In the genomic region with DNA sequence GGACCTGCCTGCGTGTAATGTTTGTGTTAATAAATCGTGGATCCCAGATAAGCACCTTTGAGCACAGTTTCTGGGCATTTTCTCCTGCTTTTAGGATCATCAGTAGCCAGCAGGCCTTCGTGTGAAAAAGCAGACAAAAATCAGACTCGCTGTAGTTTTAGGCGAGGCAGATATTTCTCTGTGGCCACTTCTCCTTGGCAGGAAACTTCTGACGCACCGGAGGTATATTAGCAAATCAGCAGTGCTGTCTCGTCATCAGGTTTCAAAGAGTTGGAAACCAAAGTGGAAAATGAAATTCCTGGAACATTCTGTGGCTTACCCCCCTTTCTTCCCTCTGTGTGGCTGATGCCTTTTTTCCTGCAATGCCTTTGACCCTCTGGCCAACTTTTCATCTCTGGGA, we compare ENCODE assay signal across 16 cellular contexts.
DNase-seq lines count a peak whose midpoint lies in the region; ATAC-seq, FAIRE-seq and TF ChIP-seq lines count a peak whose summit lies in the region.
"Had no signal": no experiment of that assay in that cellular context is flagged by ENCODE, and none has a peak within 500 bp of the region (broad histone marks: within the 10 kb centered on the region; RNA-seq: fewer than 3 reads in every experiment).

No MANE protein-coding gene starts in this region.

- intact Hi-C loops in PC-3 (cut with micrococcal nuclease) = loop anchor here (2.0 kb wide), 1 partner anchor 64 kb away; no protein-coding TSS in a partner anchor
- intact Hi-C loops in naive thymus-derived CD4-positive, alpha-beta T cell (cut with micrococcal nuclease) = no loop called here
- intact Hi-C loops in testis (cut with DNase I; ENCODE audit: low total_unique reads) = no loop called here
- intact Hi-C loops in kidney (cut with DNase I) = no loop called here

- no peak overlapping the region for H2AFZ ChIP-seq in PC-3 (ENCODE audit: low read length)

- H3K4me3 ChIP-seq in PC-3 (ENCODE audit: low read length) = no peak overlapping the region
- no peak overlapping the region for H3K4me3 ChIP-seq in cardiac fibroblast (replicated peaks in 1 of 2; ENCODE audit: low read depth in 2 of 2, low read length in 2 of 2)
- H3K4me3 ChIP-seq in naive thymus-derived CD4-positive, alpha-beta T cell (ENCODE audit: low read length) = no peak overlapping the region
- H3K4me3 ChIP-seq in testis = no peak overlapping the region
- H3K4me3 ChIP-seq in kidney (ENCODE audit: low read length in 2 of 2) = no peak overlapping the region

- 57 to 60% methylated on average over 8 of the region's 8 CpGs for WGBS in testis, 2 donors

- H3K27ac ChIP-seq in PC-3 (ENCODE audit: low read length) = peak overlapping the region; percentile 99
- H3K27ac ChIP-seq in naive thymus-derived CD4-positive, alpha-beta T cell (ENCODE audit: low read depth, low read length) = no peak overlapping the region
- H3K27ac ChIP-seq in testis = peak overlapping the region; percentile 52 to 82
- no peak overlapping the region for H3K27ac ChIP-seq in kidney (ENCODE audit: low read depth in 2 of 2, low read length in 2 of 2)
- H3K27ac ChIP-seq: HL-60 had no signal

- BruUV-seq in PC-3 (replicated peaks; lab: Mats Ljungman, UMichigan) = no TSS peak

- H3K4me3 Mint-ChIP-seq in naive thymus-derived CD4-positive, alpha-beta T cell = peak overlapping the region in 1 of 10 donors; percentile 35
- no peak overlapping the region for H3K4me3 Mint-ChIP-seq in stimulated activated naive B cell treated with anti-CD40 and anti-IgM and Interleukin-4, amounts not matched to agents 10 μg/mL and 1 μg/mL and 100 μg/mL, for 72 hours
- H3K4me3 Mint-ChIP-seq: activated B cell treated with CpG ODN at 0.5 μM for 24 hours; activated naive CD4-positive, alpha-beta T cell treated with anti-CD3 and anti-CD28 coated beads, Interleukin-2, amount 10 ng/mL, durations not matched to agents 7 days and 5 days; HFFc6 had no signal

- H3K9ac ChIP-seq in PC-3 (ENCODE audit: low read length) (peak overlapping the region; percentile 85), kidney (ENCODE audit: low read length in 2 of 2) (no peak overlapping the region)

- H3K9me3 ChIP-seq in PC-3 (ENCODE audit: low read length) = no peaks in the 10 kb centered on the region
- H3K9me3 ChIP-seq in naive thymus-derived CD4-positive, alpha-beta T cell (ENCODE audit: control insufficient read depth in 2 of 3, low read length in 3 of 3) = no peaks in the 10 kb centered on the region
- H3K9me3 ChIP-seq in testis = no peaks in the 10 kb centered on the region
- H3K9me3 ChIP-seq in kidney (ENCODE audit: control insufficient read depth in 1 of 2, low read length in 2 of 2) = no peaks in the 10 kb centered on the region

- peaks cover 0 to 16% (median 3%) of the 10 kb centered on the region in 5 donors for H3K36me3 Mint-ChIP-seq in naive thymus-derived CD4-positive, alpha-beta T cell
- no peaks in the 10 kb centered on the region for H3K36me3 Mint-ChIP-seq in stimulated activated naive B cell treated with anti-CD40 and anti-IgM and Interleukin-4, amounts not matched to agents 10 μg/mL and 1 μg/mL and 100 μg/mL, for 72 hours

- peaks cover 27 to 87% (median 69%) of the 10 kb centered on the region in 7 donors for H3K4me1 Mint-ChIP-seq in naive thymus-derived CD4-positive, alpha-beta T cell
- H3K4me1 Mint-ChIP-seq in stimulated activated naive B cell treated with anti-CD40 and anti-IgM and Interleukin-4, amounts not matched to agents 10 μg/mL and 1 μg/mL and 100 μg/mL, for 72 hours = peaks cover 22 to 39% of the 10 kb centered on the region in 2 donors

- peaks cover 4% of the 10 kb centered on the region for H3F3A ChIP-seq in PC-3 (ENCODE audit: low read length, unreplicated experiment)

- FAIRE-seq in kidney (lab: Jason Lieb, UNC) = no peak

- H4K20me1 ChIP-seq in PC-3 (ENCODE audit: low read length) = no peaks in the 10 kb centered on the region

- no peaks in the 10 kb centered on the region for H3K27me3 Mint-ChIP-seq in naive thymus-derived CD4-positive, alpha-beta T cell
- peaks cover 17 to 36% of the 10 kb centered on the region in 2 donors for H3K27me3 Mint-ChIP-seq in stimulated activated naive B cell treated with anti-CD40 and anti-IgM and Interleukin-4, amounts not matched to agents 10 μg/mL and 1 μg/mL and 100 μg/mL, for 72 hours
- H3K27me3 Mint-ChIP-seq: activated naive CD4-positive, alpha-beta T cell treated with anti-CD3 and anti-CD28 coated beads, Interleukin-2, amount 10 ng/mL, durations not matched to agents 7 days and 5 days had no signal

- H3K9me2 ChIP-seq in PC-3 (replicated peaks; ENCODE audit: low read length) = no peaks in the 10 kb centered on the region

- H3K27ac Mint-ChIP-seq in naive thymus-derived CD4-positive, alpha-beta T cell = peak overlapping the region in 5 of 9 donors; percentile 38 to 82 (median 67)
- no peak overlapping the region for H3K27ac Mint-ChIP-seq in stimulated activated naive B cell treated with anti-CD40 and anti-IgM and Interleukin-4, amounts not matched to agents 10 μg/mL and 1 μg/mL and 100 μg/mL, for 72 hours
- H3K27ac Mint-ChIP-seq: activated B cell treated with CpG ODN at 0.5 μM for 24 hours, HFFc6 had no signal

- no peaks in the 10 kb centered on the region for H3K79me2 ChIP-seq in PC-3 (ENCODE audit: low read length)

- H3K4me2 ChIP-seq in PC-3 (ENCODE audit: low read length) = peak overlapping the region; percentile 45

- DNase-seq in PC-3 (peak; percentile 72), cardiac fibroblast (ENCODE audit: low read depth in 2 of 2) (peak; percentile 81 to 96), testis (no peak), NCI-H2081 treated with DMSO at 0.1 percent for 48 hours (lab: John Stamatoyannopoulos, UW) (no peak), GM19240 (ENCODE audit: insufficient read length, low spot score) (no peak), kidney (no peak)
- no peak for DNase-seq in naive thymus-derived CD4-positive, alpha-beta T cell
- no peak for DNase-seq in stimulated activated naive B cell treated with anti-CD40 and anti-IgM and Interleukin-4, amounts not matched to agents 10 μg/mL and 1 μg/mL and 100 μg/mL, for 72 hours
- DNase-seq: activated B cell treated with CpG ODN at 0.5 μM for 24 hours; activated naive CD4-positive, alpha-beta T cell treated with anti-CD3 and anti-CD28 coated beads, Interleukin-2, amount 10 ng/mL, durations not matched to agents 7 days and 5 days; GDM1; HFFc6; NCI-H146; stimulated activated CD4-positive, alpha-beta T cell treated with anti-CD3 and anti-CD28 coated beads, Interleukin-15, amount 100 ng/mL, for 24 hours; stimulated activated naive CD4-positive, alpha-beta T cell treated with Interleukin-2 at 50 U/mL for 16 hours had no signal

- H3K4me1 ChIP-seq in PC-3 (ENCODE audit: insufficient read depth, low read length) = peaks cover 77% of the 10 kb centered on the region
- H3K4me1 ChIP-seq in naive thymus-derived CD4-positive, alpha-beta T cell (ENCODE audit: control insufficient read depth in 2 of 2, insufficient read depth in 2 of 2, low read length in 2 of 2) = peaks cover 0 to 6% of the 10 kb centered on the region in 2 donors
- peaks cover 31% of the 10 kb centered on the region for H3K4me1 ChIP-seq in testis
- peaks cover 15 to 18% of the 10 kb centered on the region in 2 donors for H3K4me1 ChIP-seq in kidney (ENCODE audit: control insufficient read depth in 1 of 2, insufficient read depth in 1 of 2, low read depth in 1 of 2, low read length in 2 of 2)

- H3K27me3 ChIP-seq in PC-3 (ENCODE audit: low read length) (no peaks in the 10 kb centered on the region), testis (no peaks in the 10 kb centered on the region)
- H3K27me3 ChIP-seq in naive thymus-derived CD4-positive, alpha-beta T cell (ENCODE audit: control insufficient read depth in 2 of 2, insufficient read depth in 2 of 2, low read length in 2 of 2) = no peaks in the 10 kb centered on the region

- H3K9me3 Mint-ChIP-seq in naive thymus-derived CD4-positive, alpha-beta T cell = peaks cover 0 to 2% (median 0%) of the 10 kb centered on the region in 11 donors
- no peaks in the 10 kb centered on the region for H3K9me3 Mint-ChIP-seq in stimulated activated naive B cell treated with anti-CD40 and anti-IgM and Interleukin-4, amounts not matched to agents 10 μg/mL and 1 μg/mL and 100 μg/mL, for 72 hours
- H3K9me3 Mint-ChIP-seq: activated B cell treated with CpG ODN at 0.5 μM for 24 hours; activated naive CD4-positive, alpha-beta T cell treated with anti-CD3 and anti-CD28 coated beads, Interleukin-2, amount 10 ng/mL, durations not matched to agents 7 days and 5 days had no signal

- no peak for TF ChIP-seq CTCF in PC-3 (conservative IDR thresholded peaks at IDR 0.05; ENCODE audit: low read depth, low read length)
- TF ChIP-seq CTCF in cardiac fibroblast (IDR thresholded peaks at IDR 0.05; ENCODE audit: low read depth, low read length) = no peak
- no peak for TF ChIP-seq CTCF in testis (IDR thresholded peaks at IDR 0.05)
- TF ChIP-seq CTCF in kidney (IDR thresholded peaks at IDR 0.05; ENCODE audit: borderline replicate concordance, extremely low read depth, insufficient read depth) = no peak

- POLR2A ChIA-PET in PC-3 (lab: Charles Lee; ENCODE audit: unreplicated experiment) = no interaction called here
- POLR2A ChIA-PET in naive thymus-derived CD4-positive, alpha-beta T cell (lab: Charles Lee) = interaction anchor here (0.6 kb wide), 1 partner anchor 153 kb away, joined by 3 read pairs; no protein-coding TSS in a partner anchor

- ATAC-seq in PC-3 = 0 out of 2 replicates have a peak, but pooled peaks have one; percentile 1
- no peak for ATAC-seq in naive thymus-derived CD4-positive, alpha-beta T cell
- no peak for ATAC-seq in stimulated activated naive B cell treated with anti-CD40 and anti-IgM and Interleukin-4, amounts not matched to agents 10 μg/mL and 1 μg/mL and 100 μg/mL, for 72 hours (replicated peaks)

- no peaks in the 10 kb centered on the region for H3K36me3 ChIP-seq in PC-3 (ENCODE audit: low read depth, low read length)
- peaks cover 3 to 34% (median 5%) of the 10 kb centered on the region in 3 experiments for H3K36me3 ChIP-seq in naive thymus-derived CD4-positive, alpha-beta T cell (ENCODE audit: control insufficient read depth in 2 of 3, insufficient read depth in 3 of 3, low read length in 3 of 3)
- H3K36me3 ChIP-seq in testis (ENCODE audit: low read depth, missing control alignments) = no peaks in the 10 kb centered on the region
- H3K36me3 ChIP-seq in kidney (ENCODE audit: control insufficient read depth in 1 of 2, insufficient read depth in 2 of 2, low read length in 2 of 2) = no peaks in the 10 kb centered on the region

- CTCF ChIA-PET in PC-3 (lab: Charles Lee) = no interaction called here
- CTCF ChIA-PET in naive thymus-derived CD4-positive, alpha-beta T cell (lab: Charles Lee) = no interaction called here

- TF ChIP-seq POLR2A in testis (IDR thresholded peaks at IDR 0.05) = no peak

Comparison
In these comparisons a context has a peak if more than half of its experiments do, and no peak if none do; other contexts are left out.
1. DNase-seq: peak in PC-3 (single experiment) and cardiac fibroblast (2 of 2); none in naive thymus-derived CD4-positive, alpha-beta T cell (0 of 9), testis (single experiment), NCI-H2081 treated with DMSO at 0.1 percent for 48 hours (single experiment), GM19240 (single experiment), stimulated activated naive B cell treated with anti-CD40 and anti-IgM and Interleukin-4, amounts not matched to agents 10 μg/mL and 1 μg/mL and 100 μg/mL, for 72 hours (single experiment) and kidney (single experiment).
2. H3K27ac ChIP-seq: peak in PC-3 (single experiment) and testis (2 of 2); none in naive thymus-derived CD4-positive, alpha-beta T cell (single experiment) and kidney (0 of 2).